Comparison of ENCODE assay signal across 8 cellular contexts in genomic region chr5:127517480-127518318, GRCh38. TPM values are rescaled to one million over a fixed set of nuclear protein-coding genes. Genes with fewer than 3 reads are reported as not detected.
DNase-seq lines count a peak whose midpoint lies in the region; ATAC-seq and TF ChIP-seq lines count a peak whose summit lies in the region.

Gene PRRC1, plus strand, starts transcription at chr5:127517640. Its CDS starts 5,840 bp downstream, at chr5:127523480.

- 0% methylated on average over 33 of the region's 80 CpGs for whole genome bisulfite sequencing in esophagus muscularis mucosa

- peak within 1 kb of the TSS; percentile 89 for H3K4me3 Mint-ChIP-seq in activated T-cell treated with anti-CD3 and anti-CD28 coated beads, Interleukin-2, amount 50 U/mL, for 24 hours

- TF ChIP-seq POLR2A in esophagus muscularis mucosa (IDR thresholded peaks at IDR 0.05; ENCODE audit: low read depth): no peak

- peak within 1 kb of the TSS; percentile 94 for H3K4me3 ChIP-seq in HUES6 (ENCODE audit: low read depth, low read length)
- H3K4me3 ChIP-seq in esophagus muscularis mucosa: peak within 1 kb of the TSS; percentile 77 to 92 (median 91)

- DNase-seq in DMS 273 (lab: John Stamatoyannopoulos, UW; ENCODE audit: unreplicated experiment): peak; percentile 93
- peak; percentile 88 for DNase-seq in activated T-cell treated with anti-CD3 and anti-CD28 coated beads, Interleukin-2, amount 50 U/mL, for 24 hours
- peak; percentile 92 for DNase-seq in esophagus muscularis mucosa (ENCODE audit: extremely low spot score)
- peak; percentile 79 for DNase-seq in myocyte (ENCODE audit: low read depth)
- peak; percentile 59 to 64 for DNase-seq in stimulated activated CD8-positive, alpha-beta memory T cell treated with anti-CD3 and anti-CD28 coated beads, Interleukin-7, amount 100 ng/mL, for 48 hours (ENCODE audit: extremely low read depth in 1 of 2, low read depth in 1 of 2)

- H3K27ac ChIP-seq in HUES6 (ENCODE audit: low read depth, low read length): peak within 1 kb of the TSS; percentile 70
- peak within 1 kb of the TSS; percentile 77 to 85 (median 84) for H3K27ac ChIP-seq in esophagus muscularis mucosa (replicated peaks in 1 of 4)

- H3K27me3 ChIP-seq in HUES6 (ENCODE audit: control insufficient read depth, insufficient read depth, low read length) (no peaks in the 10 kb centered on the region), esophagus muscularis mucosa (no peaks in the 10 kb centered on the region)

- peak; percentile 89 for ATAC-seq in GM21447 (IDR thresholded peaks at IDR 0.05; ENCODE audit: unreplicated experiment)

- peaks cover 3% of the 10 kb centered on the region for H3K27me3 Mint-ChIP-seq in activated T-cell treated with anti-CD3 and anti-CD28 coated beads, Interleukin-2, amount 50 U/mL, for 24 hours

- H3K4me1 Mint-ChIP-seq in activated T-cell treated with anti-CD3 and anti-CD28 coated beads, Interleukin-2, amount 50 U/mL, for 24 hours (ENCODE audit: low read depth): peaks cover 36% of the 10 kb centered on the region

- H3K9me3 Mint-ChIP-seq in activated T-cell treated with anti-CD3 and anti-CD28 coated beads, Interleukin-2, amount 50 U/mL, for 24 hours: peaks cover 14% of the 10 kb centered on the region

- intact Hi-C loops in esophagus muscularis mucosa (cut with DNase I): no loop called here

- H3K4me1 ChIP-seq in HUES6 (ENCODE audit: control insufficient read depth, insufficient read depth, low read length) (no peaks in the 10 kb centered on the region), esophagus muscularis mucosa (peaks cover 14 to 33% (median 23%) of the 10 kb centered on the region in 4 donors)

- peaks cover 34% of the 10 kb centered on the region for H3K36me3 ChIP-seq in HUES6 (ENCODE audit: control insufficient read depth, insufficient read depth, low read length)
- H3K36me3 ChIP-seq in esophagus muscularis mucosa: peaks cover 0 to 5% (median 0%) of the 10 kb centered on the region in 4 donors

- H3K36me3 Mint-ChIP-seq in activated T-cell treated with anti-CD3 and anti-CD28 coated beads, Interleukin-2, amount 50 U/mL, for 24 hours (ENCODE audit: low read depth): peaks cover 45% of the 10 kb centered on the region

- H3K9ac ChIP-seq in HUES6 (ENCODE audit: low read length): peak within 1 kb of the TSS; percentile 97

- no peak for TF ChIP-seq EP300 in esophagus muscularis mucosa (IDR thresholded peaks at IDR 0.05)

- H3K9me3 ChIP-seq in HUES6 (ENCODE audit: control insufficient read depth, insufficient read depth, low read depth, low read length): peaks cover 10% of the 10 kb centered on the region
- peaks cover 0 to 7% (median 0%) of the 10 kb centered on the region in 4 donors for H3K9me3 ChIP-seq in esophagus muscularis mucosa

- peak within 1 kb of the TSS; percentile 89 for H3K27ac Mint-ChIP-seq in activated T-cell treated with anti-CD3 and anti-CD28 coated beads, Interleukin-2, amount 50 U/mL, for 24 hours

- TF ChIP-seq CTCF in esophagus muscularis mucosa (IDR thresholded peaks at IDR 0.05): no peak

TF ChIP-seq in PFSK-1, 5 proteins besides CTCF, POLR2A, EP300 and RAD21:
- TF ChIP-seq FOXP2 (optimal IDR thresholded peaks at IDR 0.05; ENCODE audit: borderline replicate concordance, extremely low read depth, extremely low read length, insufficient read depth) (peak; percentile 20), REST (IDR thresholded peaks at IDR 0.05; ENCODE audit: insufficient read depth in 1 of 2, low read depth in 2 of 2, low read length in 2 of 2) (no peak), POLR2AphosphoS5 (IDR thresholded peaks at IDR 0.05; ENCODE audit: low read depth, low read length) (peak; percentile 88), SIN3A (IDR thresholded peaks at IDR 0.05; ENCODE audit: borderline replicate concordance, insufficient read depth, low read length) (peak; percentile 53; the same call in 1 of the 2 replicates), TAF1 (IDR thresholded peaks at IDR 0.05; ENCODE audit: borderline replicate concordance, insufficient read depth, low read length) (0 out of 2 replicates have a peak, but pooled peaks have one; percentile 48)

RNA-seq across cellular contexts. Expression of gene PRRC1, which starts in this region (rescaled TPM):
- 27.3 TPM for polyA plus RNA-seq in PFSK-1 (2012; ENCODE audit: insufficient read length, low read depth)
- total RNA-seq in esophagus muscularis mucosa (10 to 100 TPM; 20.3 to 29.8 (median 24.8) TPM), myocyte (45.6 and 52.5 TPM in 2 replicates)
- polyA plus RNA-seq in myocyte (2012): 57.4 TPM

Comparison
In these comparisons a context has a peak if more than half of its experiments do, and no peak if none do; other contexts are left out.
1. Peak in every context shown above with its lines: DNase-seq, ATAC-seq, H3K4me3 ChIP-seq and H3K27ac ChIP-seq.